8 cellular contexts compared by ENCODE assay signal in genomic region chr14:92973265-92973797, GRCh38. TPM values are rescaled to one million over a fixed set of nuclear protein-coding genes. Genes with fewer than 3 reads are reported as not detected.
DNase-seq lines count a peak whose midpoint lies in the region; ATAC-seq and TF ChIP-seq lines count a peak whose summit lies in the region.

No MANE protein-coding gene starts in this region.

- H3F3A ChIP-seq in Loucy (ENCODE audit: low read depth), result no peaks in the 10 kb centered on the region

- intact Hi-C loops in left ventricle myocardium inferior (cut with micrococcal nuclease), result no loop called here

- no peak overlapping the region for H3K9ac ChIP-seq in Loucy (ENCODE audit: low read depth, low read length, poor library complexity, severe bottlenecking)

- H3K27me3 ChIP-seq in Loucy (ENCODE audit: insufficient read depth, low read length, poor library complexity, severe bottlenecking) (no peaks in the 10 kb centered on the region), left ventricle myocardium inferior (ENCODE audit: low read depth) (no peaks in the 10 kb centered on the region)

- no peak overlapping the region for H3K4me2 ChIP-seq in Loucy (ENCODE audit: low read depth, low read length, poor library complexity, severe bottlenecking)

- H2AFZ ChIP-seq in Loucy (ENCODE audit: low read length), result no peak overlapping the region

- H4K20me1 ChIP-seq in Loucy (ENCODE audit: insufficient read depth, low read length, poor library complexity, severe bottlenecking), result no peaks in the 10 kb centered on the region

- H3K9me3 ChIP-seq in Loucy (ENCODE audit: insufficient read depth, low read depth, low read length), result peaks cover 8% of the 10 kb centered on the region; the same call in 1 of the 2 replicates
- H3K9me3 ChIP-seq in left ventricle myocardium inferior (replicated peaks), result peaks cover 16% of the 10 kb centered on the region

- TF ChIP-seq CTCF in Loucy (conservative IDR thresholded peaks at IDR 0.05; ENCODE audit: low read length), result peak; percentile 69
- peak; percentile 85 for TF ChIP-seq CTCF in left ventricle myocardium inferior (IDR thresholded peaks at IDR 0.05; ENCODE audit: borderline replicate concordance)

- no peak overlapping the region for H3K4me3 ChIP-seq in Loucy (ENCODE audit: low read length, poor library complexity, severe bottlenecking)
- no peak overlapping the region for H3K4me3 ChIP-seq in left ventricle myocardium inferior

- ATAC-seq in HG03135 (IDR thresholded peaks at IDR 0.05; ENCODE audit: unreplicated experiment) (no peak), GM18858 (IDR thresholded peaks at IDR 0.05; ENCODE audit: unreplicated experiment) (no peak)

- DNase-seq in NCI-H2227 (lab: John Stamatoyannopoulos, UW; ENCODE audit: unreplicated experiment) (peak; percentile 11), NCI-H2227 treated with DMSO at 0.1 percent for 48 hours (lab: John Stamatoyannopoulos, UW) (no peak), amniotic epithelial cell (ENCODE audit: low read depth) (peak; percentile 27), left ventricle myocardium inferior (peak; percentile 82), renal cortical epithelial cell (ENCODE audit: low read depth) (peak; percentile 26)

- peak overlapping the region; percentile 89 for H3K27ac ChIP-seq in left ventricle myocardium inferior (replicated peaks)

- H3K36me3 ChIP-seq in Loucy (ENCODE audit: insufficient read depth, low read length) (peaks cover 28% of the 10 kb centered on the region; the same call in 1 of the 2 replicates), left ventricle myocardium inferior (peaks cover 16% of the 10 kb centered on the region)

- 0 out of 2 replicates have a peak, but pooled peaks cover 4% of the 10 kb centered on the region for H3K79me2 ChIP-seq in Loucy (ENCODE audit: insufficient read depth, low read length)

- H3K9me2 ChIP-seq in Loucy (replicated peaks; ENCODE audit: low read depth, low read length), result no peaks in the 10 kb centered on the region

- H3K4me1 ChIP-seq in Loucy (ENCODE audit: insufficient read depth, low read length, poor library complexity, severe bottlenecking), result no peaks in the 10 kb centered on the region
- peaks cover 67% of the 10 kb centered on the region for H3K4me1 ChIP-seq in left ventricle myocardium inferior

RNA-seq across cellular contexts. Expression of gene CHGA, which starts 50.4 kb away (rescaled TPM):
- total RNA-seq in left ventricle myocardium inferior, result not detected
- not detected in 2 replicates for total RNA-seq in renal cortical epithelial cell
